Comparison of ENCODE assay signal across 1 cellular context in the genomic region with DNA sequence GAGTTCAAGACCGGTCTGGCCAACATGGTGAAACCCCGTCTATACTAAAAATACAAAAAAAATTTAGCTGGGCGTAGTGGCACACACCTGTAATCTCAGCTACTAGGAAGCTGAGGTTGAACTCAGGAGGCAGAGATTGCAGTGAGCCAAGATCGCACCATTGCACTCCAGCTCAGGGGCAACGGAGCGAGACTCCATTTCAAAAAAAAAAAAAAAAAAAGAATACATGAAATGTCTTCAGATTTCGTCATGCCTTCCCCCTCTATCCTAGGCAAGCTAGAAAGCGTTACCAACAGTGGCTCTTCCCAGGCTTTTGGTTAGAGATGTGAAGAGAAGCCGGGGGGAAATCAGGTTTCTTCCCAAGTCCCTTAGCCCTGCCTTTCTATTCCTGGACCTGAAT.
TF ChIP-seq lines count a peak whose summit lies in the region.

No MANE protein-coding gene starts in this region.

TF ChIP-seq in K562, 482 proteins besides CTCF, POLR2A, EP300 and RAD21:
- TF ChIP-seq KDM1A (IDR thresholded peaks at IDR 0.05) (peak; percentile 33 to 43; a peak in 2 of 4 replicates), MIER1 (IDR thresholded peaks at IDR 0.05; ENCODE audit: low read depth) (no peak)
